ENCODE assay signal across 8 cellular contexts in the genomic region with DNA sequence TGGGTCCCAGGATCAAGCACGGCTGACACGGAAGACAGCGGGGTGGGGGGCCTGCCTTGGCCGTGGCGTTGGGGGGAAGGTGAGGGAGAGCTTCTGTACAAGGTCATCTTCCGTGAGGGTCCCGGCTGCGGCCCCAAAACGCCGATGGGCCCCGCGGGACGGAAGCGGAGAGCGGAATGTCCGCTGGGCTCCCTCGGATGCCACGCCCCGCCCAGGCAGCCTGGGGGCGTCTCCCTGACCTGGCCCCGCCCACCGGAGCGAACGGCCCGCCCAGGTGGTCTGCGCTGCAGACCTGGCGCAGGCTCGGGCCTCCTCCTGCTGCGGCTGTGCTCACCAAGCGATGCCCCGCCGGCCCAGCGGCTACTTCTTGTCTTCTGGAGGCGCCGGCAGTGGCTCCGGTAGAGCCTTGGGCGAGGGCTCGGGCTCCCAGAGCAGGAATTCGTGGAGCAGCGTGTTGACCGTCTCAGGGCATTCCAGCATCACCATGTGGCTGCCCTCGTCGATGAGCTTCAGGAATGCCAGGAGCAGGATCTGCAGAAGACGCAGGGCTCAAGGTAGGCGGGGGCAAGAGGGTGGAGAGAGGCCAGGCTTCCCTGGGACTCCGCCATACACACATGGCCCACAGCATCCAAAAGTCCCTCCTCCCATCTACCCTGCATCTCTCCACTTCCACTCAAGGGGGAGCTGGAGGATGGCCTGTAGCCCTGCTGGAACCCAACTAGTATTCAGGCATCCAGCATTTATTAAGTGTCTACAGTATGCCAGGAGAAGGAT. TPM values are rescaled to one million over a fixed set of nuclear protein-coding genes. Genes with fewer than 3 reads are reported as not detected.
A peak's percentile ranks its signal among the peaks of the same experiment; 100 is the strongest.
DNase-seq lines count a peak whose midpoint lies in the region; ATAC-seq and TF ChIP-seq lines count a peak whose summit lies in the region.

No MANE protein-coding gene starts in this region.

- ATAC-seq in GM19043 (IDR thresholded peaks at IDR 0.05; ENCODE audit: low read depth, unreplicated experiment) (peak; percentile 71), HG03460 (IDR thresholded peaks at IDR 0.05; ENCODE audit: unreplicated experiment) (peak; percentile 83), SK-N-SH treated with all-trans-retinoic acid at 6 μM for 48 hours (peak; percentile 91), Right ventricle myocardium inferior (peak; percentile 93)

- POLR2A ChIA-PET in BJ (lab: Charles Lee) = no interaction called here

- peak; percentile 80 for TF ChIP-seq CTCF in BJ (IDR thresholded peaks at IDR 0.05; ENCODE audit: insufficient read depth, low read depth, low read length)

- H3K4me1 ChIP-seq in urinary bladder (ENCODE audit: insufficient read depth) = no peaks in the 10 kb centered on the region

- H3K27me3 ChIP-seq in BJ (ENCODE audit: control insufficient read depth, insufficient read depth, low read length) = no peaks in the 10 kb centered on the region

- CTCF ChIA-PET in BJ (lab: Yijun Ruan, JAX) = interaction anchor here (0.6 to 5.3 kb wide), 13 partner anchors 10 to 801 kb away, joined by 3 to 52 read pairs (median 3); partner anchors contain the start of genes ABHD8, ANKLE1, MRPL34 and RPL18A

- WGBS in urinary bladder = 2% methylated on average over 46 of the region's 46 CpGs

- intact Hi-C loops in Right ventricle myocardium inferior (cut with DNase I) (loop anchor here (5.0 kb wide), 1 partner anchor 100 kb away; the partner anchor contains the start of gene CCDC194), posterior vena cava (cut with DNase I) (loop anchor here in 1 of 2 donors (5.0 to 10.0 kb wide), 2 partner anchors 52 to 95 kb away; no protein-coding TSS in a partner anchor)

- H3K27ac ChIP-seq in urinary bladder (ENCODE audit: low read depth) = peak overlapping the region; percentile 63

- H3K4me3 ChIP-seq in BJ (ENCODE audit: low read depth, low read length) (peak overlapping the region; percentile 58), urinary bladder (ENCODE audit: low read depth, low read length) (peak overlapping the region; percentile 36)

- H3K36me3 ChIP-seq in BJ (ENCODE audit: control insufficient read depth, insufficient read depth, low read length) (peaks cover 4% of the 10 kb centered on the region), urinary bladder (ENCODE audit: insufficient read depth) (no peaks in the 10 kb centered on the region)

- DNase-seq in BJ (ENCODE audit: low read depth) (peak; percentile 39), Right ventricle myocardium inferior (ENCODE audit: missing footprints) (peak; percentile 90), posterior vena cava (ENCODE audit: low spot score) (peak; percentile 89)
- DNase-seq in activated naive CD4-positive, alpha-beta T cell treated with anti-CD3 and anti-CD28 coated beads, Interleukin-2, amount 50 U/mL, for 16 hours = peak; percentile 81

TF ChIP-seq in SK-N-SH treated with all-trans-retinoic acid at 6 μM for 48 hours, 23 proteins besides CTCF, POLR2A, EP300 and RAD21:
- TF ChIP-seq ARNTL (CRISPR knock-in tag; IDR thresholded peaks at IDR 0.05; ENCODE audit: borderline replicate concordance, low read depth) (no peak), BACH2 (CRISPR knock-in tag; IDR thresholded peaks at IDR 0.05; ENCODE audit: borderline replicate concordance) (no peak), RARB (CRISPR knock-in tag; IDR thresholded peaks at IDR 0.05) (no peak), PATZ1 (CRISPR knock-in tag; IDR thresholded peaks at IDR 0.05; ENCODE audit: borderline replicate concordance) (no peak), ZFP30 (CRISPR knock-in tag; IDR thresholded peaks at IDR 0.05) (no peak)

RNA-seq across cellular contexts. Expression of gene ABHD8, which starts 10.7 kb away (rescaled TPM):
- polyA plus RNA-seq in BJ (2011; rRNA removed) (7.1 and 11.0 TPM in 2 replicates), urinary bladder (20.0 TPM)
- 5.4 and 7.4 TPM in 2 replicates for polyA minus RNA-seq in BJ (2011; rRNA and poly(A)+ RNA removed)
- total RNA-seq in Right ventricle myocardium inferior (13.8 TPM), posterior vena cava (1 to 10 TPM; 7.4 to 7.8 TPM), urinary bladder (6.8 TPM)

RNA-seq across cellular contexts. Expression of gene ANKLE1, which starts 10.8 kb away (rescaled TPM):
- polyA plus RNA-seq in BJ (2011; rRNA removed) (0.18 and 0.38 TPM in 2 replicates), urinary bladder (0.66 TPM)
- polyA minus RNA-seq in BJ (2011; rRNA and poly(A)+ RNA removed) = 0.36 and 0.76 TPM in 2 replicates
- total RNA-seq in Right ventricle myocardium inferior (0.19 TPM), posterior vena cava (under 1 TPM; 0.14 to 0.19 TPM), urinary bladder (0.26 TPM)

RNA-seq across cellular contexts. Expression of gene MRPL34, which starts 13.2 kb away (rescaled TPM):
- polyA plus RNA-seq in BJ (2011; rRNA removed) (19.9 and 26.3 TPM in 2 replicates), urinary bladder (146 TPM)
- 4.7 and 4.9 TPM in 2 replicates for polyA minus RNA-seq in BJ (2011; rRNA and poly(A)+ RNA removed)
- total RNA-seq in Right ventricle myocardium inferior (200 TPM), posterior vena cava (10 to 100 TPM; 52.2 to 54.6 TPM), urinary bladder (6.1 TPM)

RNA-seq across cellular contexts. Expression of gene DDA1, which starts 16.9 kb away (rescaled TPM):
- polyA plus RNA-seq in BJ (2011; rRNA removed) = 52.7 and 55.6 TPM in 2 replicates
- 15.5 and 17.8 TPM in 2 replicates for polyA minus RNA-seq in BJ (2011; rRNA and poly(A)+ RNA removed)
- total RNA-seq in Right ventricle myocardium inferior = 28.8 TPM
- total RNA-seq in posterior vena cava = 10 to 100 TPM; 30.7 to 33.9 TPM
- 8.0 TPM for total RNA-seq in urinary bladder
- 66.1 TPM for polyA plus RNA-seq in urinary bladder

RNA-seq across cellular contexts. Expression of gene BABAM1, which starts 25.2 kb away (rescaled TPM):
- 90.1 and 122 TPM in 2 replicates for polyA plus RNA-seq in BJ (2011; rRNA removed)
- polyA minus RNA-seq in BJ (2011; rRNA and poly(A)+ RNA removed) = 26.2 and 34.5 TPM in 2 replicates
- total RNA-seq in Right ventricle myocardium inferior = 82.0 TPM
- 10 to 100 TPM; 62.9 to 64.6 TPM for total RNA-seq in posterior vena cava
- total RNA-seq in urinary bladder = 46.2 TPM
- 78.2 TPM for polyA plus RNA-seq in urinary bladder

Comparison
In these comparisons a context has a peak if more than half of its experiments do, and no peak if none do; other contexts are left out.
1. Peak in every context shown above with its lines: DNase-seq, ATAC-seq, H3K4me3 ChIP-seq and H3K27ac ChIP-seq.
2. DNase-seq: peak in every context shown above with its lines; median percentile 90 in Right ventricle myocardium inferior; 89 in posterior vena cava; 81 in activated naive CD4-positive, alpha-beta T cell treated with anti-CD3 and anti-CD28 coated beads, Interleukin-2, amount 50 U/mL, for 16 hours; 39 in BJ.